In genomic region chr7:137834552-137834951, GRCh38 we compare ENCODE assay signal across 33 cellular contexts. TPM values are rescaled to one million over a fixed set of nuclear protein-coding genes. Genes with fewer than 3 reads are reported as not detected.
"Had no signal": no experiment of that assay in that cellular context is flagged by ENCODE, and none has a peak within 500 bp of the region (broad histone marks: within the 10 kb centered on the region; RNA-seq: fewer than 3 reads in every experiment).

No MANE protein-coding gene starts in this region.

- H3K27ac ChIP-seq: cardiac muscle cell, Peyer's patch, RWPE1, VCaP had no signal

- H3K4me3 ChIP-seq: cardiac muscle cell, Peyer's patch had no signal

- DNase-seq: activated CD4-positive, alpha-beta memory T cell treated with anti-CD3 and anti-CD28 coated beads, Interleukin-2, amount 10 ng/mL, durations not matched to agents 7 days and 5 days; activated CD4-positive, alpha-beta T cell treated with anti-CD3 and anti-CD28 coated beads for 1 hour; activated CD4-positive, alpha-beta T cell treated with anti-CD3 and anti-CD28 coated beads for 48 hours; activated CD4-positive, CD25-positive, alpha-beta regulatory T cell; activated CD8-positive, alpha-beta memory T cell treated with anti-CD3 and anti-CD28 coated beads for 24 hours; activated CD8-positive, alpha-beta memory T cell treated with anti-CD3 and anti-CD28 coated beads, Interleukin-2, amount 10 ng/mL, durations not matched to agents 7 days and 5 days; activated CD8-positive, alpha-beta memory T cell treated with anti-CD3 and anti-CD28 coated beads, Interleukin-2, amount 50 U/mL, for 48 hours; activated effector memory CD4-positive, alpha-beta T cell treated with Interleukin-2 at 50 U/mL for 16 hours; activated naive CD4-positive, alpha-beta T cell treated with anti-CD3 and anti-CD28 coated beads, Interleukin-2, amount 10 ng/mL, durations not matched to agents 7 days and 5 days; activated naive CD8-positive, alpha-beta T cell treated with anti-CD3 and anti-CD28 coated beads, Interleukin-2, amount 50 U/mL, for 24 hours; activated T-cell treated with anti-CD3 and anti-CD28 coated beads, Interleukin-2, amount 50 U/mL, for 48 hours; amniotic stem cell; aorta; NCI-H1092; NCI-H1436 treated with DMSO at 0.1 percent for 48 hours; NCI-H1694 treated with DMSO at 0.1 percent for 48 hours; NCI-H2029 treated with DMSO at 0.1 percent for 48 hours; NCI-H2107; NCI-H2171; NCI-H510A; NCI-H526; NCI-H748 treated with DMSO at 0.1 percent for 48 hours; NK-92 treated with Interleukin-12 subunit alpha and Interleukin-12 subunit beta, amount 100 ng/mL, for 24 hours; PC-3; Peyer's patch had no signal

- H3K4me3 Mint-ChIP-seq: activated CD4-positive, alpha-beta memory T cell treated with anti-CD3 and anti-CD28 coated beads, Interleukin-2, amount 10 ng/mL, durations not matched to agents 7 days and 5 days; activated CD8-positive, alpha-beta memory T cell treated with anti-CD3 and anti-CD28 coated beads, Interleukin-2, amount 10 ng/mL, durations not matched to agents 7 days and 5 days; activated naive CD4-positive, alpha-beta T cell treated with anti-CD3 and anti-CD28 coated beads, Interleukin-2, amount 10 ng/mL, durations not matched to agents 7 days and 5 days; activated naive CD8-positive, alpha-beta T cell; activated naive CD8-positive, alpha-beta T cell treated with anti-CD3 and anti-CD28 coated beads, Interleukin-2, amount 50 U/mL, for 24 hours; central memory CD8-positive, alpha-beta T cell; T-helper 1 cell treated with Interleukin-12 subunit alpha and Interleukin-12 subunit beta and Interleukin-4 antibody, amounts not matched to agents 30 μg/mL and 1 μg/mL, for 36 hours; T-helper 2 cell treated with Interferon-gamma antibody and Interleukin-4, amounts not matched to agents 5 μg/mL and 100 μg/mL, for 36 hours had no signal

- H3K27ac Mint-ChIP-seq: activated CD4-positive, alpha-beta memory T cell treated with anti-CD3 and anti-CD28 coated beads, Interleukin-2, amount 10 ng/mL, durations not matched to agents 7 days and 5 days; activated CD8-positive, alpha-beta memory T cell treated with anti-CD3 and anti-CD28 coated beads, Interleukin-2, amount 10 ng/mL, durations not matched to agents 7 days and 5 days; activated naive CD4-positive, alpha-beta T cell treated with anti-CD3 and anti-CD28 coated beads, Interleukin-2, amount 10 ng/mL, durations not matched to agents 7 days and 5 days; activated naive CD8-positive, alpha-beta T cell; activated naive CD8-positive, alpha-beta T cell treated with anti-CD3 and anti-CD28 coated beads, Interleukin-2, amount 50 U/mL, for 24 hours; T-helper 1 cell treated with Interleukin-12 subunit alpha and Interleukin-12 subunit beta and Interleukin-4 antibody, amounts not matched to agents 30 μg/mL and 1 μg/mL, for 36 hours; T-helper 2 cell treated with Interferon-gamma antibody and Interleukin-4, amounts not matched to agents 5 μg/mL and 100 μg/mL, for 36 hours had no signal

- H3K36me3 ChIP-seq: cardiac muscle cell, Peyer's patch had no signal

- H3K4me1 Mint-ChIP-seq: activated CD4-positive, alpha-beta memory T cell treated with anti-CD3 and anti-CD28 coated beads, Interleukin-2, amount 10 ng/mL, durations not matched to agents 7 days and 5 days; activated CD8-positive, alpha-beta memory T cell treated with anti-CD3 and anti-CD28 coated beads, Interleukin-2, amount 10 ng/mL, durations not matched to agents 7 days and 5 days; activated naive CD4-positive, alpha-beta T cell treated with anti-CD3 and anti-CD28 coated beads, Interleukin-2, amount 10 ng/mL, durations not matched to agents 7 days and 5 days; activated naive CD8-positive, alpha-beta T cell treated with anti-CD3 and anti-CD28 coated beads, Interleukin-2, amount 50 U/mL, for 24 hours; central memory CD8-positive, alpha-beta T cell had no signal

- ATAC-seq: activated CD8-positive, alpha-beta memory T cell treated with anti-CD3 and anti-CD28 coated beads, Interleukin-2, amount 10 ng/mL, durations not matched to agents 7 days and 5 days; activated naive CD8-positive, alpha-beta T cell treated with anti-CD3 and anti-CD28 coated beads, Interleukin-2, amount 50 U/mL, for 24 hours; PC-3; Right ventricle myocardium inferior had no signal

- H3K27me3 ChIP-seq: cardiac muscle cell, Peyer's patch had no signal

- H3K36me3 Mint-ChIP-seq: activated CD8-positive, alpha-beta memory T cell treated with anti-CD3 and anti-CD28 coated beads, Interleukin-2, amount 10 ng/mL, durations not matched to agents 7 days and 5 days; activated naive CD4-positive, alpha-beta T cell treated with anti-CD3 and anti-CD28 coated beads, Interleukin-2, amount 10 ng/mL, durations not matched to agents 7 days and 5 days had no signal

- H3K4me1 ChIP-seq: Peyer's patch had no signal

RNA-seq across cellular contexts. Expression of gene DGKI, which starts 12.2 kb away (rescaled TPM):
- total RNA-seq: PC-3 had no signal
